Comparison of ENCODE assay signal across 14 cellular contexts in the genomic region with DNA sequence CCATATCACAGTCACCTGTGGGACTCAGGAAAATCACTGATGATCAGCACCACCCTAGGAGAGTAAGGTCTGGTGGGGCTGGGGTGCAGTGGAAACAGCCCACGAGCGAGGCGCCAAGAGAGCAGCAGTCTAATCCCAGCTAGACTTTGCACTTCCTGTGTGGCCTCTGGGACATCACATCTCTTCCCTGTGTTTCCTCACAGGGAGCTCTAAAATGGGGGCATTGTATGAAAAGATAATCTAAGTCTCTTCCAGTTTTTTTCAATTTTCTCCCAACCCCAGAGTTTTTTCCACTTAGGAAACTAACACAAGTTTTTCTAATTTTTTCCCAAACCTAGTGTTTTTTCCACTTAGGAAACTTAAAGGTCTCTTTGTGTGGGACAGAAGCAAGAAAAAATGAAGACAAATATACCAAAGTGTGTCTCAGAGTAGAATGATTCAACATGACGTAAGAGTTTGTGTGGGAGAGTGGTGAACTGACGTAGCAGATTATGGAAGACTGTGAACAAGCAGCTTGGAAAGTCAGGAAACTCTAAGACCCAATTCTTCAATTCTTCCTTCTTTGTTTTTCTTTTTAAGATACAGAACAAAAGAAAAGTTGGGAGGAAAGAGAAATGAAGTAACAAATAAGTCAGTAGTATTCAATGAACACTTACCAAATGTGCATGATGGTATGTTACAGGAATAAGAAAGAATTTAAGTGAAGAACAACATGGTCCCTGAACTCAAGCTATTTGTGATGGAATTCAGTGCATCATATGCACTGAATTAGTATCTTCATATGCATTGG. TPM values are rescaled to one million over a fixed set of nuclear protein-coding genes. Genes with fewer than 3 reads are reported as not detected.
DNase-seq lines count a peak whose midpoint lies in the region; ATAC-seq and TF ChIP-seq lines count a peak whose summit lies in the region.
"Had no signal": no experiment of that assay in that cellular context is flagged by ENCODE, and none has a peak within 500 bp of the region (broad histone marks: within the 10 kb centered on the region; RNA-seq: fewer than 3 reads in every experiment).

No MANE protein-coding gene starts in this region.

- H3F3A ChIP-seq in PC-3 (ENCODE audit: low read length, unreplicated experiment) = no peaks in the 10 kb centered on the region

- H3K79me2 ChIP-seq in PC-3 (ENCODE audit: low read length) = peaks cover 70% of the 10 kb centered on the region

- H3K9me3 ChIP-seq in Caco-2 (no peaks in the 10 kb centered on the region), PC-3 (ENCODE audit: low read length) (no peaks in the 10 kb centered on the region), endodermal cell (ENCODE audit: control insufficient read depth, low read length) (no peaks in the 10 kb centered on the region), muscle layer of duodenum (ENCODE audit: control insufficient read depth in 1 of 2, low read length in 2 of 2) (no peaks in the 10 kb centered on the region)
- H3K9me3 ChIP-seq: pancreas, Peyer's patch had no signal

- H3K36me3 Mint-ChIP-seq in Caco-2 (ENCODE audit: insufficient read depth, unreplicated experiment) = peaks cover 32% of the 10 kb centered on the region
- peaks cover 49% of the 10 kb centered on the region for H3K36me3 Mint-ChIP-seq in endodermal cell (ENCODE audit: low read depth)
- H3K36me3 Mint-ChIP-seq: CD4-positive, CD25-positive, alpha-beta regulatory T cell had no signal

- H3K9me2 ChIP-seq in PC-3 (replicated peaks; ENCODE audit: low read length) = no peaks in the 10 kb centered on the region

- H3K27me3 ChIP-seq in Caco-2 (replicated peaks; ENCODE audit: control insufficient read depth, insufficient read depth, low read length) (no peaks in the 10 kb centered on the region), PC-3 (ENCODE audit: low read length) (no peaks in the 10 kb centered on the region), endodermal cell (ENCODE audit: control insufficient read depth, insufficient read depth, low read length, poor library complexity, severe bottlenecking) (no peaks in the 10 kb centered on the region), muscle layer of duodenum (ENCODE audit: low read depth, low read length) (no peaks in the 10 kb centered on the region)
- H3K27me3 ChIP-seq: pancreas, Peyer's patch had no signal

- H3K27me3 Mint-ChIP-seq in Caco-2 (ENCODE audit: insufficient read depth, unreplicated experiment) (no peaks in the 10 kb centered on the region), endodermal cell (ENCODE audit: insufficient read depth) (no peaks in the 10 kb centered on the region)

- H3K36me3 ChIP-seq in Caco-2 (ENCODE audit: control insufficient read depth, insufficient read depth, low read length) (no peaks in the 10 kb centered on the region), PC-3 (ENCODE audit: low read depth, low read length) (no peaks in the 10 kb centered on the region), endodermal cell (ENCODE audit: control insufficient read depth, insufficient read depth, low read length) (peaks cover 68% of the 10 kb centered on the region), muscle layer of duodenum (ENCODE audit: control insufficient read depth in 1 of 2, insufficient read depth in 2 of 2, low read length in 2 of 2) (peaks cover 0 to 5% of the 10 kb centered on the region in 2 donors)
- H3K36me3 ChIP-seq: pancreas, Peyer's patch had no signal

- intact Hi-C loops in Caco-2 (cut with micrococcal nuclease; ENCODE audit: unreplicated experiment) = no loop called here
- intact Hi-C loops in PC-3 (cut with micrococcal nuclease) = loop anchor here (5.0 kb wide), 2 partner anchors 60 to 125 kb away; no protein-coding TSS in a partner anchor

- H3K4me2 ChIP-seq in PC-3 (ENCODE audit: low read length) = peak overlapping the region; percentile 56

- BruUV-seq in Caco-2 (replicated peaks; lab: Mats Ljungman, UMichigan) (no TSS peak), PC-3 (replicated peaks; lab: Mats Ljungman, UMichigan) (no TSS peak)

- peaks cover 78% of the 10 kb centered on the region for H3K4me1 ChIP-seq in Caco-2
- H3K4me1 ChIP-seq in PC-3 (ENCODE audit: insufficient read depth, low read length) = peaks cover 83% of the 10 kb centered on the region
- no peaks in the 10 kb centered on the region for H3K4me1 ChIP-seq in endodermal cell (ENCODE audit: control insufficient read depth, insufficient read depth, low read length)
- peaks cover 28 to 51% of the 10 kb centered on the region in 2 donors for H3K4me1 ChIP-seq in muscle layer of duodenum (ENCODE audit: control insufficient read depth in 1 of 2, insufficient read depth in 2 of 2, low read length in 2 of 2)

- no peak for DNase-seq in Caco-2
- DNase-seq in PC-3 = peak; percentile 55
- no peak for DNase-seq in endodermal cell
- no peak for DNase-seq in NOMO-1 treated with dmso at 0.1 percent for 144 hours (lab: John Stamatoyannopoulos, UW; ENCODE audit: unreplicated experiment)
- no peak for DNase-seq in SIG-M5 treated with dmso at 0.1 percent for 504 hours (lab: John Stamatoyannopoulos, UW; ENCODE audit: unreplicated experiment)
- DNase-seq: activated gamma-delta T cell treated with Interleukin-2 at 50 U/mL for 16 hours; CD4-positive, CD25-positive, alpha-beta regulatory T cell; effector CD8-positive, alpha-beta T cell; NCI-H2081 treated with DMSO at 0.1 percent for 48 hours; Peyer's patch had no signal

- WGBS in endodermal cell (ENCODE audit: insufficient coverage in 1 of 2, insufficient read length in 1 of 2), 2 experiments = 93 to 100% methylated on average over 3 to 5 of the region's 5 CpGs

- H2AFZ ChIP-seq in PC-3 (ENCODE audit: low read length) = no peak overlapping the region

- H3K9ac ChIP-seq in PC-3 (ENCODE audit: low read length) (peak overlapping the region; percentile 86), endodermal cell (ENCODE audit: extremely low read depth, low read length, poor library complexity, severe bottlenecking) (no peak overlapping the region)

- CTCF ChIA-PET in Caco-2 (lab: Charles Lee) (no interaction called here), PC-3 (lab: Charles Lee) (no interaction called here)

- ATAC-seq in PC-3 = no peak
- ATAC-seq in GM19452 (IDR thresholded peaks at IDR 0.05; ENCODE audit: unreplicated experiment) = no peak
- ATAC-seq in HG02870 (IDR thresholded peaks at IDR 0.05; ENCODE audit: unreplicated experiment) = no peak
- ATAC-seq: pancreas had no signal

- TF ChIP-seq CTCF in Caco-2 (IDR thresholded peaks at IDR 0.05; ENCODE audit: insufficient read depth in 1 of 2, low read depth in 1 of 2, low read length in 1 of 2, severe bottlenecking in 1 of 2, unreplicated experiment in 1 of 2) (no peak), PC-3 (conservative IDR thresholded peaks at IDR 0.05; ENCODE audit: low read depth, low read length) (no peak), endodermal cell (conservative IDR thresholded peaks at IDR 0.05) (no peak)

- H3K27ac ChIP-seq in PC-3 (ENCODE audit: low read length) = peak overlapping the region; percentile 99
- H3K27ac ChIP-seq in endodermal cell (ENCODE audit: low read depth, low read length) = no peak overlapping the region
- H3K27ac ChIP-seq in muscle layer of duodenum (ENCODE audit: low read length) = peak overlapping the region; percentile 62
- H3K27ac ChIP-seq: Peyer's patch had no signal

- no peaks in the 10 kb centered on the region for H3K9me3 Mint-ChIP-seq in Caco-2 (ENCODE audit: unreplicated experiment)
- H3K9me3 Mint-ChIP-seq in endodermal cell = no peaks in the 10 kb centered on the region

- peaks cover 48% of the 10 kb centered on the region for H3K4me1 Mint-ChIP-seq in Caco-2 (ENCODE audit: low read depth, unreplicated experiment)
- peaks cover 40% of the 10 kb centered on the region for H3K4me1 Mint-ChIP-seq in endodermal cell
- H3K4me1 Mint-ChIP-seq: CD4-positive, CD25-positive, alpha-beta regulatory T cell had no signal

- no peak overlapping the region for H3K4me3 ChIP-seq in Caco-2 (ENCODE audit: low read depth, low read length)
- no peak overlapping the region for H3K4me3 ChIP-seq in PC-3 (ENCODE audit: low read length)
- no peak overlapping the region for H3K4me3 ChIP-seq in endodermal cell (ENCODE audit: low read length)
- no peak overlapping the region for H3K4me3 ChIP-seq in muscle layer of duodenum (ENCODE audit: low read depth in 1 of 2, low read length in 2 of 2)
- H3K4me3 ChIP-seq: pancreas, Peyer's patch had no signal

- H3K27ac Mint-ChIP-seq in Caco-2 (ENCODE audit: unreplicated experiment) (peak overlapping the region; percentile 46), endodermal cell (peak overlapping the region; percentile 65)
- H3K27ac Mint-ChIP-seq: CD4-positive, CD25-positive, alpha-beta regulatory T cell had no signal

- H3K4me3 Mint-ChIP-seq in Caco-2 (ENCODE audit: unreplicated experiment) (no peak overlapping the region), endodermal cell (no peak overlapping the region)
- H3K4me3 Mint-ChIP-seq: CD4-positive, CD25-positive, alpha-beta regulatory T cell had no signal

- POLR2A ChIA-PET in Caco-2 (lab: Charles Lee) (no interaction called here), PC-3 (lab: Charles Lee; ENCODE audit: unreplicated experiment) (no interaction called here)

- no peaks in the 10 kb centered on the region for H4K20me1 ChIP-seq in PC-3 (ENCODE audit: low read length)

RNA-seq across cellular contexts. Expression of a gene that starts 51.3 kb away (rescaled TPM):
- 44.0 and 49.7 TPM in 2 replicates for total RNA-seq in Caco-2 (2022)
- 19.4 and 21.7 TPM in 2 replicates for total RNA-seq in PC-3 (2014; rRNA removed)
- total RNA-seq in endodermal cell = 100 to 1,000 TPM; 136 to 238 TPM
- polyA plus RNA-seq in endodermal cell (2013, experiment 1 of 2) = 23.7 TPM
- polyA plus RNA-seq in endodermal cell (2013, experiment 2 of 2) = 24.8 TPM
